ENCODE assay signal across 1 cellular context in genomic region chr7:41696323-41696916, GRCh38.
TF ChIP-seq lines count a peak whose summit lies in the region.

No MANE protein-coding gene starts in this region.

TF ChIP-seq in SK-N-SH, 30 proteins besides CTCF, POLR2A, EP300 and RAD21 (continued from another document):
- 0 out of 2 replicates have a peak, but pooled peaks have one; percentile 44 for TF ChIP-seq REST (IDR thresholded peaks at IDR 0.05; ENCODE audit: low read depth, low read length)
- peak; percentile 69 for TF ChIP-seq GATA2 (CRISPR knock-in tag; IDR thresholded peaks at IDR 0.05)
- TF ChIP-seq FOXM1 (IDR thresholded peaks at IDR 0.05; ENCODE audit: low read depth) = peak; percentile 68; the same call in 1 of the 2 replicates
- peak; percentile 16; the same call in 1 of the 2 replicates for TF ChIP-seq PBX3 (IDR thresholded peaks at IDR 0.05)
- no peak for TF ChIP-seq GABPA (IDR thresholded peaks at IDR 0.05; ENCODE audit: low read depth)
- TF ChIP-seq JUND (IDR thresholded peaks at IDR 0.05) = no peak; the same call in 1 of the 2 replicates
- no peak; the same call in 1 of the 2 replicates for TF ChIP-seq POLR2AphosphoS5 (IDR thresholded peaks at IDR 0.05; ENCODE audit: low read depth, low read length)
